Comparison of ENCODE assay signal across 8 cellular contexts in genomic region chr4:124711469-124712416, GRCh38. TPM values are rescaled to one million over a fixed set of nuclear protein-coding genes. Genes with fewer than 3 reads are reported as not detected.
DNase-seq lines count a peak whose midpoint lies in the region; ATAC-seq and TF ChIP-seq lines count a peak whose summit lies in the region.

No MANE protein-coding gene starts in this region.

- H3K36me3 ChIP-seq in cardiac muscle cell (no peaks in the 10 kb centered on the region), osteoblast (ENCODE audit: insufficient read depth, low read length) (no peaks in the 10 kb centered on the region)

- TF ChIP-seq CTCF in cardiac muscle cell (IDR thresholded peaks at IDR 0.05; ENCODE audit: low read depth, low read length), result peak; percentile 29
- no peak for TF ChIP-seq CTCF in osteoblast (IDR thresholded peaks at IDR 0.05; ENCODE audit: extremely low read depth, low read depth, low read length)

- no peak overlapping the region for H3K4me3 Mint-ChIP-seq in activated T-helper 1 cell treated with anti-CD3 and anti-CD28 coated beads, Interleukin-12 subunit alpha, Interleukin-12 subunit beta, Interleukin-2, Interleukin-4 antibody, amounts not matched to agents 30 ng/mL and 10 ng/mL and 1 ng/mL, durations not matched to agents 14 hours and 24 hours and 36 hours

- 1 to 2% (median 1%) methylated on average over 31 to 38 of the region's 38 CpGs for WGBS in adipose tissue, 3 donors

- intact Hi-C loops in activated T-helper 1 cell treated with anti-CD3 and anti-CD28 coated beads, Interleukin-12 subunit alpha, Interleukin-12 subunit beta, Interleukin-2, Interleukin-4 antibody, amounts not matched to agents 30 ng/mL and 10 ng/mL and 1 ng/mL, durations not matched to agents 14 hours and 24 hours and 36 hours (cut with micrococcal nuclease), result no loop called here

- peaks cover 19% of the 10 kb centered on the region for H3K27me3 Mint-ChIP-seq in activated T-helper 1 cell treated with anti-CD3 and anti-CD28 coated beads, Interleukin-12 subunit alpha, Interleukin-12 subunit beta, Interleukin-2, Interleukin-4 antibody, amounts not matched to agents 30 ng/mL and 10 ng/mL and 1 ng/mL, durations not matched to agents 14 hours and 24 hours and 36 hours (ENCODE audit: insufficient read depth)

- H3K27ac ChIP-seq in adipose tissue (ENCODE audit: low read depth, low read length) (peak overlapping the region; percentile 44), cardiac muscle cell (peak overlapping the region; percentile 98), osteoblast (ENCODE audit: low read depth, low read length) (peak overlapping the region; percentile 83)

- DNase-seq in DMS153 (lab: John Stamatoyannopoulos, UW) (peak; percentile 47), NCI-H460 (ENCODE audit: extremely low read depth, low read depth) (peak; percentile 36), cardiac muscle cell (ENCODE audit: low read depth in 1 of 2, low spot score in 1 of 2) (peak; percentile 81 to 84), osteoblast (ENCODE audit: insufficient read length, low spot score, missing footprints) (peak; percentile 93)
- DNase-seq in activated T-helper 1 cell treated with anti-CD3 and anti-CD28 coated beads, Interleukin-12 subunit alpha, Interleukin-12 subunit beta, Interleukin-2, Interleukin-4 antibody, amounts not matched to agents 30 ng/mL and 10 ng/mL and 1 ng/mL, durations not matched to agents 14 hours and 24 hours and 36 hours (ENCODE audit: low spot score), result no peak

- ATAC-seq in GM19328 (IDR thresholded peaks at IDR 0.05; ENCODE audit: unreplicated experiment) (peak; percentile 21), HG03342 (IDR thresholded peaks at IDR 0.05; ENCODE audit: unreplicated experiment) (peak; percentile 19)

- no peaks in the 10 kb centered on the region for H3K9me3 Mint-ChIP-seq in activated T-helper 1 cell treated with anti-CD3 and anti-CD28 coated beads, Interleukin-12 subunit alpha, Interleukin-12 subunit beta, Interleukin-2, Interleukin-4 antibody, amounts not matched to agents 30 ng/mL and 10 ng/mL and 1 ng/mL, durations not matched to agents 14 hours and 24 hours and 36 hours

- H3K4me1 ChIP-seq in cardiac muscle cell (ENCODE audit: low read depth), result peaks cover 28% of the 10 kb centered on the region
- peaks cover 27% of the 10 kb centered on the region for H3K4me1 ChIP-seq in osteoblast (ENCODE audit: insufficient read depth, low read length)

- peak overlapping the region; percentile 79 for H2AFZ ChIP-seq in osteoblast (ENCODE audit: low read length)

- peaks cover 46% of the 10 kb centered on the region for H3K79me2 ChIP-seq in osteoblast (ENCODE audit: insufficient read depth, low read length)

- H3K4me3 ChIP-seq in cardiac muscle cell (peak overlapping the region; percentile 78), osteoblast (ENCODE audit: insufficient read depth, low read length) (peak overlapping the region; percentile 85)

- no peaks in the 10 kb centered on the region for H3K36me3 Mint-ChIP-seq in activated T-helper 1 cell treated with anti-CD3 and anti-CD28 coated beads, Interleukin-12 subunit alpha, Interleukin-12 subunit beta, Interleukin-2, Interleukin-4 antibody, amounts not matched to agents 30 ng/mL and 10 ng/mL and 1 ng/mL, durations not matched to agents 14 hours and 24 hours and 36 hours (ENCODE audit: low read depth)

- H3K9me3 ChIP-seq in cardiac muscle cell (ENCODE audit: low read depth), result no peaks in the 10 kb centered on the region
- H3K9me3 ChIP-seq in osteoblast (ENCODE audit: low read depth, low read length), result no peaks in the 10 kb centered on the region

- no peak overlapping the region for H3K27ac Mint-ChIP-seq in activated T-helper 1 cell treated with anti-CD3 and anti-CD28 coated beads, Interleukin-12 subunit alpha, Interleukin-12 subunit beta, Interleukin-2, Interleukin-4 antibody, amounts not matched to agents 30 ng/mL and 10 ng/mL and 1 ng/mL, durations not matched to agents 14 hours and 24 hours and 36 hours

- H3K27me3 ChIP-seq in cardiac muscle cell (no peaks in the 10 kb centered on the region), osteoblast (ENCODE audit: insufficient read depth, low read length) (no peaks in the 10 kb centered on the region)

- peaks cover 21% of the 10 kb centered on the region for H4K20me1 ChIP-seq in osteoblast (ENCODE audit: insufficient read depth, low read length)

- peak overlapping the region; percentile 93 for H3K4me2 ChIP-seq in osteoblast (ENCODE audit: insufficient read depth, low read length)

- peaks cover 8% of the 10 kb centered on the region for H3K4me1 Mint-ChIP-seq in activated T-helper 1 cell treated with anti-CD3 and anti-CD28 coated beads, Interleukin-12 subunit alpha, Interleukin-12 subunit beta, Interleukin-2, Interleukin-4 antibody, amounts not matched to agents 30 ng/mL and 10 ng/mL and 1 ng/mL, durations not matched to agents 14 hours and 24 hours and 36 hours (ENCODE audit: low read depth)

RNA-seq across cellular contexts. Expression of gene ANKRD50, which starts 0.8 kb away (rescaled TPM):
- 8.6 and 11.0 TPM in 2 replicates for total RNA-seq in NCI-H460 (2014; rRNA removed; shearing (Covaris generic))
- 5.3 and 6.7 TPM in 2 replicates for polyA plus RNA-seq in NCI-H460 (2014; cell fraction: nucleus; rRNA removed)
- 1 to 10 TPM; 1.5 to 4.1 (median 1.8) TPM for polyA plus RNA-seq in adipose tissue
- total RNA-seq in cardiac muscle cell, result 16.2 and 21.8 TPM in 2 replicates
- polyA plus RNA-seq in cardiac muscle cell, result 8.9 and 10.4 TPM in 2 replicates
- total RNA-seq in osteoblast, result 27.5 and 31.8 TPM in 2 replicates
- 0.03 and 0.12 TPM in 2 replicates for total RNA-seq in activated T-helper 1 cell treated with anti-CD3 and anti-CD28 coated beads, Interleukin-12 subunit alpha, Interleukin-12 subunit beta, Interleukin-2, Interleukin-4 antibody, amounts not matched to agents 30 ng/mL and 10 ng/mL and 1 ng/mL, durations not matched to agents 14 hours and 24 hours and 36 hours

Comparison
In these comparisons a context has a peak if more than half of its experiments do, and no peak if none do; other contexts are left out.
1. H3K27ac ChIP-seq: peak in every context shown above with its lines; median percentile 98 in cardiac muscle cell; 83 in osteoblast; 44 in adipose tissue.